Comparison of ENCODE assay signal across 21 cellular contexts in genomic region chr7:151423936-151424335, GRCh38. TPM values are rescaled to one million over a fixed set of nuclear protein-coding genes. Genes with fewer than 3 reads are reported as not detected.
DNase-seq lines count a peak whose midpoint lies in the region; TF ChIP-seq lines count a peak whose summit lies in the region.
"Had no signal": no experiment of that assay in that cellular context is flagged by ENCODE, and none has a peak within 500 bp of the region (broad histone marks: within the 10 kb centered on the region; RNA-seq: fewer than 3 reads in every experiment).

No MANE protein-coding gene starts in this region.

- H3K9me3 Mint-ChIP-seq in mesothelial cell of epicardium, result peaks cover 18% of the 10 kb centered on the region

- peaks cover 54% of the 10 kb centered on the region for H3K4me1 Mint-ChIP-seq in mesothelial cell of epicardium

- peak overlapping the region; percentile 79 for H3K27ac Mint-ChIP-seq in mesothelial cell of epicardium
- H3K27ac Mint-ChIP-seq: HFFc6 had no signal

- H3K36me3 ChIP-seq in subcutaneous abdominal adipose tissue (ENCODE audit: control insufficient read depth in 5 of 5, insufficient read depth in 5 of 5, low read length in 5 of 5), result no peaks in the 10 kb centered on the region
- H3K36me3 ChIP-seq: BE2C; BLaER1 treated with 17β-estradiol and CSF1 and Interleukin-3, amounts not matched to agents 10 nM and 100 nM; HAP-1 had no signal

- DNase-seq in NCI-H82 (lab: John Stamatoyannopoulos, UW) (peak; percentile 78), fibroblast of gingiva (ENCODE audit: low read depth) (peak; percentile 16), mesothelial cell of epicardium (ENCODE audit: low spot score in 2 of 2, unreplicated experiment in 2 of 2) (no peak), NCI-H510A treated with DMSO at 0.1 percent for 48 hours (lab: John Stamatoyannopoulos, UW) (no peak), middle frontal gyrus (ENCODE audit: extremely low spot score, low spot score) (no peak), AG08395 (ENCODE audit: low spot score) (no peak)
- DNase-seq: AML-193; BE2C; Calu3; CD4-positive, alpha-beta memory T cell; COR-L47; DMS53; DMS79 treated with DMSO at 0.1 percent for 48 hours; GF-D8; GOT3; HFFc6 had no signal

- no peak for TF ChIP-seq CTCF in mesothelial cell of epicardium (IDR thresholded peaks at IDR 0.05; ENCODE audit: unreplicated experiment)

- H3K4me3 ChIP-seq in subcutaneous abdominal adipose tissue (ENCODE audit: low read depth in 1 of 5, low read length in 5 of 5), result peak overlapping the region in 1 of 5 donors; percentile 22
- H3K4me3 ChIP-seq: BLaER1 treated with 17β-estradiol and CSF1 and Interleukin-3, amounts not matched to agents 10 nM and 100 nM; HAP-1 had no signal

- peaks cover 0 to 7% (median 0%) of the 10 kb centered on the region in 5 donors for H3K9me3 ChIP-seq in subcutaneous abdominal adipose tissue (ENCODE audit: control insufficient read depth in 5 of 5, low read length in 5 of 5)
- H3K9me3 ChIP-seq: BE2C had no signal

- no peaks in the 10 kb centered on the region for H3K27me3 Mint-ChIP-seq in mesothelial cell of epicardium (ENCODE audit: low read depth)
- H3K27me3 Mint-ChIP-seq: CD4-positive, alpha-beta memory T cell had no signal

- H3K4me1 ChIP-seq in subcutaneous abdominal adipose tissue (ENCODE audit: control insufficient read depth in 5 of 5, insufficient read depth in 5 of 5, low read length in 5 of 5), result peaks cover 6 to 51% (median 43%) of the 10 kb centered on the region in 5 donors
- H3K4me1 ChIP-seq: BE2C, HAP-1 had no signal

- peak overlapping the region; percentile 69 for H3K27ac ChIP-seq in subcutaneous abdominal adipose tissue (ENCODE audit: low read depth, low read length)
- H3K27ac ChIP-seq: BLaER1 treated with 17β-estradiol and CSF1 and Interleukin-3, amounts not matched to agents 10 nM and 100 nM had no signal

- peak overlapping the region in 2 of 5 donors; percentile 35 to 57 for H3K9ac ChIP-seq in subcutaneous abdominal adipose tissue (ENCODE audit: low read length in 5 of 5)
- H3K9ac ChIP-seq: BLaER1 treated with 17β-estradiol and CSF1 and Interleukin-3, amounts not matched to agents 10 nM and 100 nM had no signal

- peaks cover 21% of the 10 kb centered on the region for H3K36me3 Mint-ChIP-seq in mesothelial cell of epicardium

- no peak overlapping the region for H3K4me3 Mint-ChIP-seq in mesothelial cell of epicardium
- H3K4me3 Mint-ChIP-seq: CD4-positive, alpha-beta memory T cell; HFFc6 had no signal

- no peaks in the 10 kb centered on the region for H3K27me3 ChIP-seq in subcutaneous abdominal adipose tissue (ENCODE audit: control insufficient read depth in 5 of 5, insufficient read depth in 4 of 5, low read length in 5 of 5)
- H3K27me3 ChIP-seq: BE2C had no signal

RNA-seq across cellular contexts. Expression of gene WDR86, which starts 14.1 kb away (rescaled TPM):
- total RNA-seq in mesothelial cell of epicardium, result 259 to 274 TPM (median 266 TPM) in 3 replicates
- total RNA-seq: A172, Calu3, HFFc6 had no signal

RNA-seq across cellular contexts. Expression of gene CRYGN, which starts 16.0 kb away (rescaled TPM):
- total RNA-seq in mesothelial cell of epicardium, result 9.4 to 12.2 TPM (median 10.5 TPM) in 3 replicates
- total RNA-seq: A172; Calu3; CD4-positive, alpha-beta memory T cell; G401; HFFc6 had no signal

Comparison
In these comparisons a context has a peak if more than half of its experiments do, and no peak if none do; other contexts are left out.
1. DNase-seq: peak in NCI-H82 (single experiment) and fibroblast of gingiva (single experiment); none in mesothelial cell of epicardium (0 of 2), NCI-H510A treated with DMSO at 0.1 percent for 48 hours (single experiment), middle frontal gyrus (single experiment) and AG08395 (single experiment).